In the genomic region with DNA sequence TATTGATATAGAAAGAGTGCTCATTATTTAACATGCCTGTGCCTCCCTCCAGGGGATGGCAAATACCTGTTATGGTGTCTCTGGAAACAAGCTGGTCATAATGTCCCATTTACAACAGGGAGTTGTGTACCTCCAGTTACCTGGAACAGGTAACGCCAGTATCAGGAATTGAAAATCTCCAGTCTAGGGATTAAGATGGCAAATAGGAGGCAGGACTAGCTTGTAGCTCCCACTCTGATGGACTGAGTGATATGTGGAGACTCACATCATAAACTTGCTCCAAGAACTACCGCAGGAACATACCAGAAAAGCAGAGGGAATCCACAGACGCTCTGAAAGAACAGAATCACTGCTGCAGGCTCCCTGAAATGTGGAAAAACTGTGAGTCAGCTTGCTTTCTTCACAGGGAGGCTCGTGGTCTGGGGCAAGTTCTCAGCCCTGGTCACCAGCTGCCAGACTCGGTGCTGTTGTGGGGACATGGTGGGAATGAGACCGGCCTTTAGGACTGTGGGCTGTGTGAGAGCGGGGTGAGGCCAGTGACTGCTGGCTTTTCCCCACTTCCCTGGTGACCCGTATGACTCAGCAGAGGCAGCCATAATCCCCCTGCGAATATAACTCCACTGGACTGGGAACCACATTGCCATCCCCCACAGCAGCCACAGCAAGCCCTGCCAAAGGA, we compare ENCODE assay signal across 16 cellular contexts.
DNase-seq lines count a peak whose midpoint lies in the region; ATAC-seq, FAIRE-seq and TF ChIP-seq lines count a peak whose summit lies in the region.
"Had no signal": no experiment of that assay in that cellular context is flagged by ENCODE, and none has a peak within 500 bp of the region (broad histone marks: within the 10 kb centered on the region; RNA-seq: fewer than 3 reads in every experiment).

No MANE protein-coding gene starts in this region.

- WGBS in HepG2 (ENCODE audit: low lambda C conversion rate) = 45% methylated on average over 6 of the region's 9 CpGs
- 45% methylated on average over 4 of the region's 9 CpGs for WGBS in right lobe of liver (ENCODE audit: insufficient coverage, low coverage, low lambda C conversion rate, missing lambda C conversion rate)
- 79% methylated on average over 9 of the region's 9 CpGs for WGBS in mesenchymal stem cell

- peak overlapping the region; percentile 59 for H2BK5ac ChIP-seq in mesenchymal stem cell (ENCODE audit: low read depth, low read length, poor library complexity, severe bottlenecking)

- H3K9me3 ChIP-seq in HepG2 (ENCODE audit: low read length) (no peaks in the 10 kb centered on the region), right lobe of liver (no peaks in the 10 kb centered on the region), mesenchymal stem cell (ENCODE audit: control insufficient read depth, low read length) (no peaks in the 10 kb centered on the region)

- peaks cover 25% of the 10 kb centered on the region for H3K4me1 ChIP-seq in HepG2 (ENCODE audit: insufficient read depth, low read length)
- H3K4me1 ChIP-seq in right lobe of liver = no peaks in the 10 kb centered on the region
- H3K4me1 ChIP-seq in mesenchymal stem cell (ENCODE audit: control insufficient read depth, insufficient read depth, low read depth, low read length) = peaks cover 8% of the 10 kb centered on the region

- TF ChIP-seq POLR2A in HepG2 (IDR thresholded peaks at IDR 0.05; ENCODE audit: insufficient read depth in 1 of 2, low read depth in 2 of 2, low read length in 2 of 2) (no peak), right lobe of liver (IDR thresholded peaks at IDR 0.05) (no peak)

- TF ChIP-seq CTCF in HepG2 (CRISPR knock-in tag; IDR thresholded peaks at IDR 0.05) (no peak), right lobe of liver (IDR thresholded peaks at IDR 0.05) (no peak)

- H3K4me2 ChIP-seq in HepG2 (ENCODE audit: low read depth, low read length) (no peak overlapping the region), mesenchymal stem cell (ENCODE audit: low read length, poor library complexity, severe bottlenecking) (peak overlapping the region; percentile 3)

- H4K91ac ChIP-seq in mesenchymal stem cell (ENCODE audit: low read length) = no peak overlapping the region

- no peak overlapping the region for H3K4ac ChIP-seq in mesenchymal stem cell (ENCODE audit: low read depth in 1 of 2, low read length in 2 of 2)

- TF ChIP-seq RAD21 in HepG2 (CRISPR knock-in tag; IDR thresholded peaks at IDR 0.05) = no peak

- no peak overlapping the region for H2BK120ac ChIP-seq in mesenchymal stem cell (ENCODE audit: low read depth, low read length)

- no peaks in the 10 kb centered on the region for H3K79me1 ChIP-seq in mesenchymal stem cell (replicated peaks; ENCODE audit: low read length, poor library complexity, severe bottlenecking)

- H2BK12ac ChIP-seq in mesenchymal stem cell (ENCODE audit: low read length in 2 of 2) = no peak overlapping the region

- no TSS peak for BruUV-seq in HepG2 (replicated peaks; lab: Mats Ljungman, UMichigan)

- no peak overlapping the region for H3K23ac ChIP-seq in mesenchymal stem cell (ENCODE audit: low read length in 2 of 2)

- H3K79me2 ChIP-seq in HepG2 (ENCODE audit: insufficient read depth, low read length) = no peaks in the 10 kb centered on the region

- ATAC-seq in HepG2 = peak; percentile 39; the same call in 2 of the 3 replicates
- no peak for ATAC-seq in right lobe of liver
- no peak for ATAC-seq in GM19455 (IDR thresholded peaks at IDR 0.05; ENCODE audit: unreplicated experiment)
- no peak for ATAC-seq in activated CD8-positive, alpha-beta memory T cell treated with anti-CD3 and anti-CD28 coated beads, Interleukin-2, amount 10 ng/mL, durations not matched to agents 7 days and 5 days
- ATAC-seq: activated CD4-positive, alpha-beta T cell treated with anti-CD3 and anti-CD28 coated beads for 36 hours; stimulated activated naive CD8-positive, alpha-beta T cell treated with anti-CD3 and anti-CD28 coated beads, Interleukin-15, amount 100 ng/mL, for 72 hours had no signal

- FAIRE-seq in HepG2 (lab: Jason Lieb, UNC) = no peak

- H3K27ac Mint-ChIP-seq in activated T-helper 1 cell treated with anti-CD3 and anti-CD28 coated beads, Interleukin-12 subunit alpha, Interleukin-12 subunit beta, Interleukin-2, Interleukin-4 antibody, amounts not matched to agents 30 ng/mL and 10 ng/mL and 1 ng/mL, durations not matched to agents 14 hours and 24 hours and 36 hours = no peak overlapping the region
- no peak overlapping the region for H3K27ac Mint-ChIP-seq in activated CD8-positive, alpha-beta memory T cell treated with anti-CD3 and anti-CD28 coated beads, Interleukin-2, amount 10 ng/mL, durations not matched to agents 7 days and 5 days
- H3K27ac Mint-ChIP-seq: activated CD4-positive, alpha-beta T cell treated with anti-CD3 and anti-CD28 coated beads for 36 hours; activated naive CD8-positive, alpha-beta T cell treated with anti-CD3 and anti-CD28 coated beads, Interleukin-2, amount 10 ng/mL, durations not matched to agents 7 days and 5 days; stimulated activated naive CD8-positive, alpha-beta T cell treated with anti-CD3 and anti-CD28 coated beads, Interleukin-15, amount 100 ng/mL, for 72 hours had no signal

- H3K9me3 Mint-ChIP-seq in activated T-helper 1 cell treated with anti-CD3 and anti-CD28 coated beads, Interleukin-12 subunit alpha, Interleukin-12 subunit beta, Interleukin-2, Interleukin-4 antibody, amounts not matched to agents 30 ng/mL and 10 ng/mL and 1 ng/mL, durations not matched to agents 14 hours and 24 hours and 36 hours = no peaks in the 10 kb centered on the region
- H3K9me3 Mint-ChIP-seq in activated CD8-positive, alpha-beta memory T cell treated with anti-CD3 and anti-CD28 coated beads, Interleukin-2, amount 10 ng/mL, durations not matched to agents 7 days and 5 days (ENCODE audit: low read depth) = no peaks in the 10 kb centered on the region

- peak overlapping the region in 1 of 2 experiments; percentile 71 for H3K14ac ChIP-seq in mesenchymal stem cell (ENCODE audit: low read length in 2 of 2)

- no peaks in the 10 kb centered on the region for H3K4me1 Mint-ChIP-seq in activated T-helper 1 cell treated with anti-CD3 and anti-CD28 coated beads, Interleukin-12 subunit alpha, Interleukin-12 subunit beta, Interleukin-2, Interleukin-4 antibody, amounts not matched to agents 30 ng/mL and 10 ng/mL and 1 ng/mL, durations not matched to agents 14 hours and 24 hours and 36 hours (ENCODE audit: low read depth)
- no peaks in the 10 kb centered on the region for H3K4me1 Mint-ChIP-seq in activated CD8-positive, alpha-beta memory T cell treated with anti-CD3 and anti-CD28 coated beads, Interleukin-2, amount 10 ng/mL, durations not matched to agents 7 days and 5 days
- H3K4me1 Mint-ChIP-seq: activated CD4-positive, alpha-beta T cell treated with anti-CD3 and anti-CD28 coated beads for 36 hours; activated naive CD8-positive, alpha-beta T cell treated with anti-CD3 and anti-CD28 coated beads, Interleukin-2, amount 10 ng/mL, durations not matched to agents 7 days and 5 days; neural crest cell; stimulated activated naive CD8-positive, alpha-beta T cell treated with anti-CD3 and anti-CD28 coated beads, Interleukin-15, amount 100 ng/mL, for 72 hours had no signal

- no peaks in the 10 kb centered on the region for H3K36me3 Mint-ChIP-seq in activated T-helper 1 cell treated with anti-CD3 and anti-CD28 coated beads, Interleukin-12 subunit alpha, Interleukin-12 subunit beta, Interleukin-2, Interleukin-4 antibody, amounts not matched to agents 30 ng/mL and 10 ng/mL and 1 ng/mL, durations not matched to agents 14 hours and 24 hours and 36 hours (ENCODE audit: low read depth)
- no peaks in the 10 kb centered on the region for H3K36me3 Mint-ChIP-seq in activated CD8-positive, alpha-beta memory T cell treated with anti-CD3 and anti-CD28 coated beads, Interleukin-2, amount 10 ng/mL, durations not matched to agents 7 days and 5 days
- H3K36me3 Mint-ChIP-seq: activated naive CD8-positive, alpha-beta T cell treated with anti-CD3 and anti-CD28 coated beads, Interleukin-2, amount 10 ng/mL, durations not matched to agents 7 days and 5 days had no signal

- TF ChIP-seq EP300 in HepG2 (IDR thresholded peaks at IDR 0.05; ENCODE audit: low read depth in 2 of 2, low read length in 2 of 2) = no peak
- TF ChIP-seq EP300 in HepG2 (CRISPR knock-in tag; IDR thresholded peaks at IDR 0.05; ENCODE audit: borderline replicate concordance) = no peak

- peaks cover 2% of the 10 kb centered on the region for H3K27me3 Mint-ChIP-seq in activated T-helper 1 cell treated with anti-CD3 and anti-CD28 coated beads, Interleukin-12 subunit alpha, Interleukin-12 subunit beta, Interleukin-2, Interleukin-4 antibody, amounts not matched to agents 30 ng/mL and 10 ng/mL and 1 ng/mL, durations not matched to agents 14 hours and 24 hours and 36 hours (ENCODE audit: insufficient read depth)
- peaks cover 28% of the 10 kb centered on the region for H3K27me3 Mint-ChIP-seq in activated CD8-positive, alpha-beta memory T cell treated with anti-CD3 and anti-CD28 coated beads, Interleukin-2, amount 10 ng/mL, durations not matched to agents 7 days and 5 days

- H2AK5ac ChIP-seq in mesenchymal stem cell (ENCODE audit: low read length, severe bottlenecking) = no peak overlapping the region

- no peak overlapping the region for H3K18ac ChIP-seq in mesenchymal stem cell (ENCODE audit: low read depth in 1 of 2, low read length in 2 of 2)

- POLR2A ChIA-PET in HepG2 (lab: Yijun Ruan, JAX) = no interaction called here

- H4K20me1 ChIP-seq in HepG2 (ENCODE audit: insufficient read depth, low read length) = no peaks in the 10 kb centered on the region

- in situ Hi-C loops in HepG2 (cut with HindIII; ENCODE audit: extremely low pct_ligation_motif_present, low pct_unique_long_range_greater_than_20kb) = no loop called here

- DNase-seq in HepG2 (ENCODE audit: low spot score) (no peak), right lobe of liver (no peak), astrocyte of the hippocampus (ENCODE audit: low read depth, low spot score) (peak; percentile 55), mesenchymal stem cell (peak; percentile 29), ureter (ENCODE audit: low spot score) (no peak)
- no peak for DNase-seq in activated T-helper 1 cell treated with anti-CD3 and anti-CD28 coated beads, Interleukin-12 subunit alpha, Interleukin-12 subunit beta, Interleukin-2, Interleukin-4 antibody, amounts not matched to agents 30 ng/mL and 10 ng/mL and 1 ng/mL, durations not matched to agents 14 hours and 24 hours and 36 hours (ENCODE audit: low spot score)
- DNase-seq in activated CD8-positive, alpha-beta memory T cell treated with anti-CD3 and anti-CD28 coated beads, Interleukin-2, amount 10 ng/mL, durations not matched to agents 7 days and 5 days = no peak
- DNase-seq: ACHN; activated CD4-positive, alpha-beta T cell treated with anti-CD3 and anti-CD28 coated beads for 36 hours; activated naive CD8-positive, alpha-beta T cell treated with anti-CD3 and anti-CD28 coated beads, Interleukin-2, amount 10 ng/mL, durations not matched to agents 7 days and 5 days; MV-4-11; stimulated activated naive CD8-positive, alpha-beta T cell treated with anti-CD3 and anti-CD28 coated beads, Interleukin-15, amount 100 ng/mL, for 72 hours had no signal

- H3K9ac ChIP-seq in HepG2 (ENCODE audit: insufficient read depth, low read depth, low read length) = no peak overlapping the region
- H3K9ac ChIP-seq in mesenchymal stem cell (ENCODE audit: low read length) = no peak overlapping the region

- H3K27me3 ChIP-seq in HepG2 (ENCODE audit: control insufficient read depth in 1 of 2, insufficient read depth in 2 of 2, low read length in 2 of 2) (peaks cover 1 to 11% of the 10 kb centered on the region in 2 experiments; a peak in 2 of 5 replicates), right lobe of liver (no peaks in the 10 kb centered on the region), mesenchymal stem cell (ENCODE audit: control insufficient read depth in 1 of 2, insufficient read depth in 1 of 2, low read length in 2 of 2) (no peaks in the 10 kb centered on the region)

- H3K27ac ChIP-seq in HepG2 (ENCODE audit: extremely low read length, insufficient read depth, low read length) (no peak overlapping the region), right lobe of liver (no peak overlapping the region), mesenchymal stem cell (ENCODE audit: low read length, poor library complexity, severe bottlenecking) (peak overlapping the region; percentile 81)

- CTCF ChIA-PET in HepG2 (lab: Yijun Ruan, JAX; ENCODE audit: low intra/inter-chr PET ratio, low total read pairs) = no interaction called here
- CTCF ChIA-PET in activated CD8-positive, alpha-beta memory T cell treated with anti-CD3 and anti-CD28 coated beads, Interleukin-2, amount 10 ng/mL, durations not matched to agents 7 days and 5 days (lab: Charles Lee) = no interaction called here

- H3K36me3 ChIP-seq in HepG2 (replicated peaks in 1 of 2; ENCODE audit: control insufficient read depth in 1 of 2, insufficient read depth in 2 of 2, low read length in 2 of 2) (no peaks in the 10 kb centered on the region), right lobe of liver (no peaks in the 10 kb centered on the region), mesenchymal stem cell (ENCODE audit: control insufficient read depth in 1 of 2, insufficient read depth in 2 of 2, low read depth in 1 of 2, low read length in 2 of 2) (no peaks in the 10 kb centered on the region)

- no peak overlapping the region for H3K4me3 Mint-ChIP-seq in activated T-helper 1 cell treated with anti-CD3 and anti-CD28 coated beads, Interleukin-12 subunit alpha, Interleukin-12 subunit beta, Interleukin-2, Interleukin-4 antibody, amounts not matched to agents 30 ng/mL and 10 ng/mL and 1 ng/mL, durations not matched to agents 14 hours and 24 hours and 36 hours
- H3K4me3 Mint-ChIP-seq in activated CD8-positive, alpha-beta memory T cell treated with anti-CD3 and anti-CD28 coated beads, Interleukin-2, amount 10 ng/mL, durations not matched to agents 7 days and 5 days = no peak overlapping the region
- H3K4me3 Mint-ChIP-seq: activated CD4-positive, alpha-beta T cell treated with anti-CD3 and anti-CD28 coated beads for 36 hours; activated naive CD8-positive, alpha-beta T cell treated with anti-CD3 and anti-CD28 coated beads, Interleukin-2, amount 10 ng/mL, durations not matched to agents 7 days and 5 days; neural crest cell; stimulated activated naive CD8-positive, alpha-beta T cell treated with anti-CD3 and anti-CD28 coated beads, Interleukin-15, amount 100 ng/mL, for 72 hours had no signal

- H2AFZ ChIP-seq in HepG2 (ENCODE audit: low read length) = no peak overlapping the region
- H2AFZ ChIP-seq in mesenchymal stem cell (ENCODE audit: low read depth, low read length) = peak overlapping the region; percentile 51

- intact Hi-C loops in HepG2 (cut with micrococcal nuclease; ENCODE audit: unreplicated experiment) (no loop called here), right lobe of liver (cut with DNase I) (no loop called here)
- intact Hi-C loops in activated T-helper 1 cell treated with anti-CD3 and anti-CD28 coated beads, Interleukin-12 subunit alpha, Interleukin-12 subunit beta, Interleukin-2, Interleukin-4 antibody, amounts not matched to agents 30 ng/mL and 10 ng/mL and 1 ng/mL, durations not matched to agents 14 hours and 24 hours and 36 hours (cut with micrococcal nuclease) = no loop called here

- no peak overlapping the region for H2BK15ac ChIP-seq in mesenchymal stem cell (ENCODE audit: low read depth, poor library complexity, severe bottlenecking)

- H3K4me3 ChIP-seq in HepG2 (replicated peaks in 1 of 3; ENCODE audit: insufficient read depth in 1 of 3, low read depth in 2 of 3, low read length in 3 of 3) = no peak overlapping the region
- H3K4me3 ChIP-seq in right lobe of liver = no peak overlapping the region
- H3K4me3 ChIP-seq in mesenchymal stem cell (ENCODE audit: insufficient read depth in 1 of 2, low read depth in 1 of 2, low read length in 2 of 2) = no peak overlapping the region
- H3K4me3 ChIP-seq: lung, skin epidermis had no signal

- no peak overlapping the region for H4K8ac ChIP-seq in mesenchymal stem cell (ENCODE audit: low read length)

Comparison
In these comparisons a context has a peak if more than half of its experiments do, and no peak if none do; other contexts are left out.
1. DNase-seq: peak in astrocyte of the hippocampus (single experiment) and mesenchymal stem cell (single experiment); none in HepG2 (single experiment), right lobe of liver (0 of 3), ureter (single experiment), activated T-helper 1 cell treated with anti-CD3 and anti-CD28 coated beads, Interleukin-12 subunit alpha, Interleukin-12 subunit beta, Interleukin-2, Interleukin-4 antibody, amounts not matched to agents 30 ng/mL and 10 ng/mL and 1 ng/mL, durations not matched to agents 14 hours and 24 hours and 36 hours (single experiment) and activated CD8-positive, alpha-beta memory T cell treated with anti-CD3 and anti-CD28 coated beads, Interleukin-2, amount 10 ng/mL, durations not matched to agents 7 days and 5 days (single experiment).